2 cellular contexts compared by ENCODE assay signal in genomic region chr17:48330386-48330785, GRCh38.
TF ChIP-seq lines count a peak whose summit lies in the region.

No MANE protein-coding gene starts in this region.

TF ChIP-seq in A549, 52 proteins besides CTCF, POLR2A, EP300 and RAD21 (continued from another document):
- TF ChIP-seq ATOH8 (CRISPR knock-in tag; IDR thresholded peaks at IDR 0.05; ENCODE audit: low read depth): no peak
- no peak for TF ChIP-seq FOXS1 (CRISPR knock-in tag; IDR thresholded peaks at IDR 0.05)
- TF ChIP-seq RARB (CRISPR knock-in tag; IDR thresholded peaks at IDR 0.05): no peak
- no peak for TF ChIP-seq CEBPB (IDR thresholded peaks at IDR 0.05)
- TF ChIP-seq RNF2 (IDR thresholded peaks at IDR 0.05; ENCODE audit: borderline replicate concordance, low read depth): no peak
- TF ChIP-seq ZC3H11A (IDR thresholded peaks at IDR 0.05): no peak
- TF ChIP-seq CHD4 (IDR thresholded peaks at IDR 0.05; ENCODE audit: borderline replicate concordance): no peak
- no peak for TF ChIP-seq RFX5 (IDR thresholded peaks at IDR 0.05)
- no peak for TF ChIP-seq SREBF2 (IDR thresholded peaks at IDR 0.05)
- no peak for TF ChIP-seq FOSL2 (IDR thresholded peaks at IDR 0.05)
- TF ChIP-seq FOSL2 (CRISPR knock-in tag; IDR thresholded peaks at IDR 0.05): no peak
- TF ChIP-seq MAX (IDR thresholded peaks at IDR 0.05): no peak
- TF ChIP-seq FOSB (CRISPR knock-in tag; IDR thresholded peaks at IDR 0.05): no peak
- TF ChIP-seq KDM1A (IDR thresholded peaks at IDR 0.05; ENCODE audit: low read depth): no peak
- TF ChIP-seq HDAC2 (IDR thresholded peaks at IDR 0.05): no peak
- TF ChIP-seq JUNB (IDR thresholded peaks at IDR 0.05): no peak

TF ChIP-seq in HEK293, 187 proteins besides CTCF, POLR2A, EP300 and RAD21 (continued from another document):
- TF ChIP-seq ZNF292 (tag by site-specific recombination; IDR thresholded peaks at IDR 0.05; ENCODE audit: borderline replicate concordance, low read depth): no peak
- TF ChIP-seq PRDM10 (tag by site-specific recombination; IDR thresholded peaks at IDR 0.05): peak; percentile 81
- no peak for TF ChIP-seq ZNF148 (tag by site-specific recombination; IDR thresholded peaks at IDR 0.05; ENCODE audit: borderline replicate concordance)
- TF ChIP-seq ZNF514 (tag by site-specific recombination; IDR thresholded peaks at IDR 0.05): no peak
- TF ChIP-seq ZNF518A (tag by site-specific recombination; conservative IDR thresholded peaks at IDR 0.05; ENCODE audit: low read depth): no peak
- no peak for TF ChIP-seq ZNF510 (tag by site-specific recombination; IDR thresholded peaks at IDR 0.05; ENCODE audit: insufficient replicate concordance)
- no peak for TF ChIP-seq ZBTB44 (tag by site-specific recombination; IDR thresholded peaks at IDR 0.05)
TF ChIP-seq in HEK293: peak in this region for 2.
